8 cellular contexts compared by ENCODE assay signal in genomic region chr5:154756203-154756870, GRCh38. TPM values are rescaled to one million over a fixed set of nuclear protein-coding genes. Genes with fewer than 3 reads are reported as not detected.
A peak's percentile ranks its signal among the peaks of the same experiment; 100 is the strongest.
DNase-seq lines count a peak whose midpoint lies in the region; ATAC-seq and TF ChIP-seq lines count a peak whose summit lies in the region.

No MANE protein-coding gene starts in this region.

- H3K9me3 ChIP-seq in heart right ventricle (no peaks in the 10 kb centered on the region), prostate gland (no peaks in the 10 kb centered on the region)

- peak; percentile 39 for DNase-seq in activated naive CD4-positive, alpha-beta T cell treated with anti-CD3 and anti-CD28 coated beads for 36 hours
- peak; percentile 39 to 46 for DNase-seq in heart right ventricle
- DNase-seq in prostate gland (ENCODE audit: low spot score), result peak; percentile 35
- no peak for DNase-seq in KG1 (lab: John Stamatoyannopoulos, UW)

- H3K4me1 Mint-ChIP-seq in activated naive CD4-positive, alpha-beta T cell treated with anti-CD3 and anti-CD28 coated beads for 36 hours (ENCODE audit: low read depth), result peaks cover 47% of the 10 kb centered on the region

- TF ChIP-seq POLR2A in prostate gland (IDR thresholded peaks at IDR 0.05), result peak; percentile 14

- ATAC-seq in heart right ventricle, result peak in 6 of 8 donors; percentile 3 to 23 (median 12)
- ATAC-seq in HG03520 (IDR thresholded peaks at IDR 0.05; ENCODE audit: unreplicated experiment), result no peak
- ATAC-seq in GM21447 (IDR thresholded peaks at IDR 0.05; ENCODE audit: unreplicated experiment), result no peak

- 0% methylated on average over 48 of the region's 48 CpGs for WGBS in heart right ventricle, 2 donors
- WGBS in prostate gland, result under 1% methylated on average over 46 of the region's 48 CpGs

- H3K36me3 Mint-ChIP-seq in activated naive CD4-positive, alpha-beta T cell treated with anti-CD3 and anti-CD28 coated beads for 36 hours (ENCODE audit: low read depth), result peaks cover 17% of the 10 kb centered on the region

- H3K27ac Mint-ChIP-seq in activated naive CD4-positive, alpha-beta T cell treated with anti-CD3 and anti-CD28 coated beads for 36 hours, result peak overlapping the region; percentile 98

- H3K4me3 Mint-ChIP-seq in activated naive CD4-positive, alpha-beta T cell treated with anti-CD3 and anti-CD28 coated beads for 36 hours, result peak overlapping the region; percentile 97

- peak overlapping the region; percentile 78 for H3K4me3 ChIP-seq in GM08714 (ENCODE audit: low read length)
- peak overlapping the region; percentile 87 to 99 (median 98) for H3K4me3 ChIP-seq in heart right ventricle
- H3K4me3 ChIP-seq in prostate gland, result peak overlapping the region; percentile 83 to 90

- intact Hi-C loops in activated naive CD4-positive, alpha-beta T cell treated with anti-CD3 and anti-CD28 coated beads for 36 hours (cut with micrococcal nuclease), result loop anchor here (1.0 to 5.0 kb wide), 2 partner anchors 311 to 554 kb away; partner anchors contain the start of gene SAP30L
- intact Hi-C loops in heart right ventricle (cut with DNase I) (loop anchor here in 5 of 10 donors (5.0 to 10.0 kb wide), 7 partner anchors 36 to 102 kb away; partner anchors contain the start of gene CNOT8 (in 5 of the 5)), prostate gland (cut with DNase I) (loop anchor here (10.0 kb wide), 1 partner anchor 178 kb away; the partner anchor contains the start of gene GEMIN5)

- no peaks in the 10 kb centered on the region for H3K27me3 Mint-ChIP-seq in activated naive CD4-positive, alpha-beta T cell treated with anti-CD3 and anti-CD28 coated beads for 36 hours (ENCODE audit: low read depth)

- TF ChIP-seq CTCF in heart right ventricle (IDR thresholded peaks at IDR 0.05) (no peak), prostate gland (IDR thresholded peaks at IDR 0.05) (no peak)

- H3K4me1 ChIP-seq in heart right ventricle (peaks cover 12 to 63% (median 53%) of the 10 kb centered on the region in 9 donors), prostate gland (replicated peaks) (peaks cover 16% of the 10 kb centered on the region)

- no peaks in the 10 kb centered on the region for H3K36me3 ChIP-seq in heart right ventricle
- H3K36me3 ChIP-seq in prostate gland, result no peaks in the 10 kb centered on the region

- CTCF ChIA-PET in activated naive CD4-positive, alpha-beta T cell treated with anti-CD3 and anti-CD28 coated beads for 36 hours (lab: Charles Lee), result no interaction called here

- H3K9me3 Mint-ChIP-seq in activated naive CD4-positive, alpha-beta T cell treated with anti-CD3 and anti-CD28 coated beads for 36 hours, result no peaks in the 10 kb centered on the region

- H3K27me3 ChIP-seq in heart right ventricle, result no peaks in the 10 kb centered on the region
- no peaks in the 10 kb centered on the region for H3K27me3 ChIP-seq in prostate gland (replicated peaks; ENCODE audit: insufficient read depth)

- H3K27ac ChIP-seq in heart right ventricle (peak overlapping the region; percentile 91 to 99 (median 98)), prostate gland (peak overlapping the region; percentile 95 to 96)

TF ChIP-seq in PFSK-1, 5 proteins besides CTCF, POLR2A, EP300 and RAD21:
- TF ChIP-seq POLR2AphosphoS5 (IDR thresholded peaks at IDR 0.05; ENCODE audit: low read depth, low read length) (no peak), SIN3A (IDR thresholded peaks at IDR 0.05; ENCODE audit: borderline replicate concordance, insufficient read depth, low read length) (peak; percentile 12; the same call in 1 of the 2 replicates), REST (IDR thresholded peaks at IDR 0.05; ENCODE audit: insufficient read depth in 1 of 2, low read depth in 2 of 2, low read length in 2 of 2) (no peak)

RNA-seq across cellular contexts. Expression of gene LARP1, which starts 1.2 kb away (rescaled TPM):
- 197 TPM for polyA plus RNA-seq in PFSK-1 (2012; ENCODE audit: insufficient read length, low read depth)
- total RNA-seq in activated naive CD4-positive, alpha-beta T cell treated with anti-CD3 and anti-CD28 coated beads for 36 hours, result 100 to 1,000 TPM; 200 to 203 TPM
- total RNA-seq in heart right ventricle, result 100 to 1,000 TPM; 138 to 197 (median 170) TPM
- 10 to 100 TPM; 26.4 to 30.4 TPM for polyA plus RNA-seq in heart right ventricle
- total RNA-seq in prostate gland, result 100 to 1,000 TPM in 1 of 2 donors, 10 to 100 TPM in 1; 83.9 to 163 TPM

Comparison
In these comparisons a context has a peak if more than half of its experiments do, and no peak if none do; other contexts are left out.
1. ATAC-seq: peak in heart right ventricle (6 of 8); none in HG03520 (single experiment) and GM21447 (single experiment).
2. Peak in every context shown above with its lines, with median percentiles within 50 percentile points of each other: H3K4me3 ChIP-seq.